2 cellular contexts compared by ENCODE assay signal in genomic region chr9:98861881-98862501, GRCh38.
TF ChIP-seq lines count a peak whose summit lies in the region.

No MANE protein-coding gene starts in this region.

TF ChIP-seq in A549, 52 proteins besides CTCF, POLR2A, EP300 and RAD21 (continued from another document):
- TF ChIP-seq SREBF2 (IDR thresholded peaks at IDR 0.05), result no peak

TF ChIP-seq in IMR-90, 13 proteins besides CTCF, POLR2A, EP300 and RAD21 (continued from another document):
- TF ChIP-seq BHLHE40 (IDR thresholded peaks at IDR 0.05; ENCODE audit: low read depth, low read length), result 0 out of 2 replicates have a peak, but pooled peaks have one; percentile 4
- peak; percentile 43; the same call in 1 of the 2 replicates for TF ChIP-seq FOS (IDR thresholded peaks at IDR 0.05; ENCODE audit: low read depth, low read length)
- no peak for TF ChIP-seq MAZ (IDR thresholded peaks at IDR 0.05; ENCODE audit: borderline replicate concordance, low read depth, low read length)
